ENCODE assay signal across 26 cellular contexts in the genomic region with DNA sequence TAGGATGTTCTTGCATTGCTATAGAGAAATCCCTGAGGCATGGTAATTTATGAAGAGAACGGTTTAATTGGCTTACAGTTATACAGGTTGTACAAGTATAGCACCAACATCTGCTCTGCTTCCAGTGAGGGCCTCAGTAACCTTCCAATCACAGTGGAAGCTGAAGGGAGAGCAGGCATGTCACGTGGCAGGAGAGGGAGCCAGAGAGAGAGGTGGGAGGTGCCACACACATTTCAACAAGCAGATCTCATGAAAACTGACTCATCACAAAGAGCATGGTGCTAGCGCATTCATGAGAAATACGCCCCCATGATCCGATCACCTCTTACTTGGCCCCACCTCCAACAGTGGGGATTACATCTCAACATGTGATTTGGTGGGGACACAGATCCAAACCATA.
"Had no signal": no experiment of that assay in that cellular context is flagged by ENCODE, and none has a peak within 500 bp of the region (broad histone marks: within the 10 kb centered on the region; RNA-seq: fewer than 3 reads in every experiment).

No MANE protein-coding gene starts in this region.

- H3K36me3 Mint-ChIP-seq: activated naive CD8-positive, alpha-beta T cell; mesothelial cell of epicardium; naive thymus-derived CD8-positive, alpha-beta T cell; neural progenitor cell; stimulated activated effector memory CD8-positive, alpha-beta T cell treated with anti-CD3 and anti-CD28 coated beads, Interleukin-12 subunit alpha, Interleukin-12 subunit beta, amount 100 ng/mL, for 72 hours had no signal

- H3K27me3 ChIP-seq: adrenal gland, gastroesophageal sphincter, neural progenitor cell, right lobe of liver, stomach, suprapubic skin, transverse colon had no signal

- DNase-seq: activated CD8-positive, alpha-beta memory T cell treated with anti-CD3 and anti-CD28 coated beads, Interleukin-2, amount 50 U/mL, for 48 hours; activated naive CD4-positive, alpha-beta T cell; activated T-cell treated with anti-CD3 and anti-CD28 coated beads, Interleukin-2, amount 50 U/mL, for 4 hours; adrenal gland; effector memory CD4-positive, alpha-beta T cell; esophagus squamous epithelium; heart right ventricle; kidney; lower lobe of right lung; naive thymus-derived CD8-positive, alpha-beta T cell; posterior cingulate gyrus; right lobe of liver; stimulated activated CD4-positive, alpha-beta T cell treated with anti-CD3 and anti-CD28 coated beads, Interleukin-1b, Interleukin-23, amount 100 ng/mL, for 48 hours; stomach; transverse colon had no signal

- H3K36me3 ChIP-seq: adrenal gland, esophagus squamous epithelium, gastroesophageal sphincter, heart right ventricle, lower lobe of right lung, neural progenitor cell, right lobe of liver, stomach, suprapubic skin, transverse colon had no signal

- H3K4me2 ChIP-seq: neural progenitor cell had no signal

- ATAC-seq: activated T-cell treated with anti-CD3 and anti-CD28 coated beads, Interleukin-2, amount 50 U/mL, for 4 hours; gastroesophageal sphincter; heart right ventricle; lower lobe of right lung; naive thymus-derived CD8-positive, alpha-beta T cell; stimulated activated effector memory CD8-positive, alpha-beta T cell treated with anti-CD3 and anti-CD28 coated beads, Interleukin-12 subunit alpha, Interleukin-12 subunit beta, amount 100 ng/mL, for 72 hours had no signal

- H3K4me3 ChIP-seq: adrenal gland, esophagus squamous epithelium, gastroesophageal sphincter, heart right ventricle, lower lobe of right lung, neural progenitor cell, right lobe of liver, skin epidermis, stomach, suprapubic skin, transverse colon had no signal

- H3K4me3 Mint-ChIP-seq: activated naive CD8-positive, alpha-beta T cell; activated T-cell treated with anti-CD3 and anti-CD28 coated beads, Interleukin-2, amount 50 U/mL, for 4 hours; central memory CD8-positive, alpha-beta T cell; mesothelial cell of epicardium; naive thymus-derived CD8-positive, alpha-beta T cell; neural progenitor cell; stimulated activated effector memory CD8-positive, alpha-beta T cell treated with anti-CD3 and anti-CD28 coated beads, Interleukin-12 subunit alpha, Interleukin-12 subunit beta, amount 100 ng/mL, for 72 hours; T-helper 2 cell treated with Interferon-gamma antibody and Interleukin-4, amounts not matched to agents 5 μg/mL and 100 μg/mL, for 36 hours had no signal

- H3K9me3 Mint-ChIP-seq: activated T-helper 2 cell treated with anti-CD3 and anti-CD28 coated beads, Interferon-gamma antibody, Interleukin-2, Interleukin-4, amounts not matched to agents 10 μg/mL and 5 μg/mL and 100 μg/mL, durations not matched to agents 14 hours and 24 hours and 36 hours; mesothelial cell of epicardium; neural progenitor cell; T-helper 2 cell treated with Interferon-gamma antibody and Interleukin-4, amounts not matched to agents 5 μg/mL and 100 μg/mL, for 36 hours had no signal

- H3K27ac ChIP-seq: adrenal gland, esophagus squamous epithelium, gastroesophageal sphincter, heart right ventricle, lower lobe of right lung, neural progenitor cell, right lobe of liver, skin epidermis, stomach, suprapubic skin, transverse colon, VCaP had no signal

- H3K27me3 Mint-ChIP-seq: central memory CD8-positive, alpha-beta T cell had no signal

- H2AFZ ChIP-seq: neural progenitor cell had no signal

- H3K4me1 ChIP-seq: adrenal gland, esophagus squamous epithelium, gastroesophageal sphincter, heart right ventricle, lower lobe of right lung, neural progenitor cell, right lobe of liver, transverse colon had no signal

- H3K4me1 Mint-ChIP-seq: central memory CD8-positive, alpha-beta T cell; naive thymus-derived CD8-positive, alpha-beta T cell; neural progenitor cell; stimulated activated effector memory CD8-positive, alpha-beta T cell treated with anti-CD3 and anti-CD28 coated beads, Interleukin-12 subunit alpha, Interleukin-12 subunit beta, amount 100 ng/mL, for 72 hours had no signal

- H3K27ac Mint-ChIP-seq: activated naive CD8-positive, alpha-beta T cell; activated T-helper 2 cell treated with anti-CD3 and anti-CD28 coated beads, Interferon-gamma antibody, Interleukin-2, Interleukin-4, amounts not matched to agents 10 μg/mL and 5 μg/mL and 100 μg/mL, durations not matched to agents 14 hours and 24 hours and 36 hours; mesothelial cell of epicardium; naive thymus-derived CD8-positive, alpha-beta T cell; neural progenitor cell; stimulated activated effector memory CD8-positive, alpha-beta T cell treated with anti-CD3 and anti-CD28 coated beads, Interleukin-12 subunit alpha, Interleukin-12 subunit beta, amount 100 ng/mL, for 72 hours; T-helper 2 cell treated with Interferon-gamma antibody and Interleukin-4, amounts not matched to agents 5 μg/mL and 100 μg/mL, for 36 hours had no signal
